In genomic region chr1:234893359-234893724, GRCh38 we compare ENCODE assay signal across 1 cellular context.
TF ChIP-seq lines count a peak whose summit lies in the region.

No MANE protein-coding gene starts in this region.

TF ChIP-seq in K562, 482 proteins besides CTCF, POLR2A, EP300 and RAD21 (continued from another document):
- TF ChIP-seq TEAD1 (CRISPR knock-in tag; IDR thresholded peaks at IDR 0.05) (no peak), NFE2L1 (tag; IDR thresholded peaks at IDR 0.05; ENCODE audit: borderline replicate concordance, low read depth) (no peak), ILK (tag; IDR thresholded peaks at IDR 0.05; ENCODE audit: borderline replicate concordance, low read depth) (no peak), SIN3B (IDR thresholded peaks at IDR 0.05; ENCODE audit: low read depth) (no peak)
